26 cellular contexts compared by ENCODE assay signal in the genomic region with DNA sequence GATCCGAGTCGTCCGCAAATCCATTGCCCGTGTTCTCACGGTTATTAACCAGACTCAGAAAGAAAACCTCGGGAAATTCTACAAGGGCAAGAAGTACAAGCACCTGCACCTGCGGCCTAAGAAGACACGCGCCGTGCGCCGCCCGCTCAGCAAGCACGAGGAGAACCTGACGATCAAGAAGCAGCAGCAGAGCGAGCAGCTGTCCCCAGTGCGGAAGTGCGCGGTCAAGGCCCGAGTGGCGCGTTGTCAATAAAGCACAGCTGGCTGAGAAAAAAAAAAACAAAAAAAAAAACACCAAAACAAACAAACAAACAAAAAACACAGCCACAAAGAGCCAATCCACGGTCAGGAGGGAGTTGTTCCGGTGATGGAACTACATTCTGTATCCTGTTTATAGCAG. TPM values are rescaled to one million over a fixed set of nuclear protein-coding genes. Genes with fewer than 3 reads are reported as not detected.
DNase-seq lines count a peak whose midpoint lies in the region; ATAC-seq and TF ChIP-seq lines count a peak whose summit lies in the region.
"Had no signal": no experiment of that assay in that cellular context is flagged by ENCODE, and none has a peak within 500 bp of the region (broad histone marks: within the 10 kb centered on the region; RNA-seq: fewer than 3 reads in every experiment).

No MANE protein-coding gene starts in this region.

- no peak overlapping the region for H3K27ac ChIP-seq in spleen
- H3K27ac ChIP-seq: GM23248, lower lobe of right lung, pancreas, SJCRH30, VCaP had no signal

- H3K4me1 Mint-ChIP-seq in activated naive CD4-positive, alpha-beta T cell treated with anti-CD3 and anti-CD28 coated beads, Interleukin-2, amount 10 ng/mL, durations not matched to agents 7 days and 5 days: peaks cover 44% of the 10 kb centered on the region
- peaks cover 41% of the 10 kb centered on the region for H3K4me1 Mint-ChIP-seq in activated CD8-positive, alpha-beta T cell treated with anti-CD3 and anti-CD28 coated beads, Interleukin-2, amount 10 ng/mL, durations not matched to agents 7 days and 5 days (ENCODE audit: low read depth)

- peak overlapping the region; percentile 76 for H3K27ac Mint-ChIP-seq in activated naive CD4-positive, alpha-beta T cell treated with anti-CD3 and anti-CD28 coated beads, Interleukin-2, amount 10 ng/mL, durations not matched to agents 7 days and 5 days
- peak overlapping the region; percentile 61 for H3K27ac Mint-ChIP-seq in activated CD8-positive, alpha-beta T cell treated with anti-CD3 and anti-CD28 coated beads, Interleukin-2, amount 10 ng/mL, durations not matched to agents 7 days and 5 days
- H3K27ac Mint-ChIP-seq: activated naive CD4-positive, alpha-beta T cell treated with anti-CD3 and anti-CD28 coated beads, Interleukin-2, amount 50 U/mL, for 72 hours had no signal

- ATAC-seq in activated CD8-positive, alpha-beta T cell treated with anti-CD3 and anti-CD28 coated beads, Interleukin-2, amount 10 ng/mL, durations not matched to agents 7 days and 5 days: no peak
- ATAC-seq: activated naive CD4-positive, alpha-beta T cell treated with anti-CD3 and anti-CD28 coated beads, Interleukin-2, amount 50 U/mL, for 72 hours; lower lobe of right lung; mucosa of descending colon; pancreas had no signal

- no peak for TF ChIP-seq POLR2A in spleen (IDR thresholded peaks at IDR 0.05)

- POLR2A ChIA-PET in HEK293T (lab: Yijun Ruan, JAX): interaction anchor here (1.3 kb wide), 1 partner anchor 181 kb away, joined by 3 read pairs; no protein-coding TSS in a partner anchor
- POLR2A ChIA-PET in activated CD8-positive, alpha-beta T cell treated with anti-CD3 and anti-CD28 coated beads, Interleukin-2, amount 10 ng/mL, durations not matched to agents 7 days and 5 days (lab: Charles Lee): interaction anchor here (0.6 kb wide), 1 partner anchor 31 kb away, joined by 3 read pairs; no protein-coding TSS in a partner anchor

- H3K36me3 Mint-ChIP-seq in activated naive CD4-positive, alpha-beta T cell treated with anti-CD3 and anti-CD28 coated beads, Interleukin-2, amount 10 ng/mL, durations not matched to agents 7 days and 5 days: no peaks in the 10 kb centered on the region
- no peaks in the 10 kb centered on the region for H3K36me3 Mint-ChIP-seq in activated CD8-positive, alpha-beta T cell treated with anti-CD3 and anti-CD28 coated beads, Interleukin-2, amount 10 ng/mL, durations not matched to agents 7 days and 5 days (ENCODE audit: low read depth)

- peaks cover 0 to 14% (median 0%) of the 10 kb centered on the region in 7 donors for H3K27me3 ChIP-seq in spleen (replicated peaks in 1 of 7)
- H3K27me3 ChIP-seq: pancreas, SJCRH30 had no signal

- intact Hi-C loops in spleen (cut with DNase I; ENCODE audit: low total_unique reads): no loop called here
- intact Hi-C loops in head of caudate nucleus (cut with DNase I): no loop called here

- H3K9me3 ChIP-seq in spleen: no peaks in the 10 kb centered on the region
- H3K9me3 ChIP-seq: lower lobe of right lung, mucosa of descending colon, pancreas, SJCRH30 had no signal

- no peaks in the 10 kb centered on the region for H3K9me3 Mint-ChIP-seq in activated naive CD4-positive, alpha-beta T cell treated with anti-CD3 and anti-CD28 coated beads, Interleukin-2, amount 10 ng/mL, durations not matched to agents 7 days and 5 days
- no peaks in the 10 kb centered on the region for H3K9me3 Mint-ChIP-seq in activated CD8-positive, alpha-beta T cell treated with anti-CD3 and anti-CD28 coated beads, Interleukin-2, amount 10 ng/mL, durations not matched to agents 7 days and 5 days (ENCODE audit: insufficient read depth)
- H3K9me3 Mint-ChIP-seq: activated naive CD4-positive, alpha-beta T cell treated with anti-CD3 and anti-CD28 coated beads, Interleukin-2, amount 50 U/mL, for 72 hours had no signal

- WGBS in spleen, 5 donors: 87 to 95% (median 89%) methylated on average over 23 to 24 of the region's 24 CpGs

- H3K4me1 ChIP-seq in spleen: peaks cover 6 to 50% (median 20%) of the 10 kb centered on the region in 6 donors
- H3K4me1 ChIP-seq: pancreas had no signal

- TF ChIP-seq CTCF in spleen (IDR thresholded peaks at IDR 0.05 in 8 of 11, conservative IDR thresholded peaks at IDR 0.05 in 3 of 11): no peak

- H3K4me3 Mint-ChIP-seq in activated naive CD4-positive, alpha-beta T cell treated with anti-CD3 and anti-CD28 coated beads, Interleukin-2, amount 10 ng/mL, durations not matched to agents 7 days and 5 days: peak overlapping the region; percentile 10
- H3K4me3 Mint-ChIP-seq in activated CD8-positive, alpha-beta T cell treated with anti-CD3 and anti-CD28 coated beads, Interleukin-2, amount 10 ng/mL, durations not matched to agents 7 days and 5 days: peak overlapping the region; percentile 22

- peaks cover 8% of the 10 kb centered on the region for H3K27me3 Mint-ChIP-seq in activated naive CD4-positive, alpha-beta T cell treated with anti-CD3 and anti-CD28 coated beads, Interleukin-2, amount 10 ng/mL, durations not matched to agents 7 days and 5 days
- H3K27me3 Mint-ChIP-seq in activated CD8-positive, alpha-beta T cell treated with anti-CD3 and anti-CD28 coated beads, Interleukin-2, amount 10 ng/mL, durations not matched to agents 7 days and 5 days (ENCODE audit: low read depth): no peaks in the 10 kb centered on the region

- H3K36me3 ChIP-seq in spleen: no peaks in the 10 kb centered on the region
- H3K36me3 ChIP-seq: lower lobe of right lung, pancreas, SJCRH30 had no signal

- H3K4me3 ChIP-seq in spleen: no peak overlapping the region
- H3K4me3 ChIP-seq: GM23248, lower lobe of right lung, mucosa of descending colon, pancreas, SJCRH30 had no signal

- CTCF ChIA-PET in activated naive CD4-positive, alpha-beta T cell treated with anti-CD3 and anti-CD28 coated beads, Interleukin-2, amount 10 ng/mL, durations not matched to agents 7 days and 5 days (lab: Charles Lee): interaction anchor here (1.0 to 9.0 kb wide), 3 partner anchors 11 to 31 kb away, joined by 3 to 92 read pairs (median 6); no protein-coding TSS in a partner anchor
- CTCF ChIA-PET in HEK293T (lab: Yijun Ruan, JAX): interaction anchor here (1.5 kb wide), 1 partner anchor 33 kb away, joined by 5 read pairs; no protein-coding TSS in a partner anchor
- CTCF ChIA-PET in activated CD8-positive, alpha-beta T cell treated with anti-CD3 and anti-CD28 coated beads, Interleukin-2, amount 10 ng/mL, durations not matched to agents 7 days and 5 days (lab: Charles Lee): interaction anchor here (0.8 to 8.4 kb wide), 3 partner anchors 14 to 181 kb away, joined by 3 to 64 read pairs (median 38); no protein-coding TSS in a partner anchor

- DNase-seq in activated naive CD4-positive, alpha-beta T cell treated with anti-CD3 and anti-CD28 coated beads, Interleukin-2, amount 10 ng/mL, durations not matched to agents 7 days and 5 days: peak; percentile 49
- no peak for DNase-seq in activated naive CD4-positive, alpha-beta T cell (lab: John Stamatoyannopoulos, UW)
- DNase-seq in HEK293T (ENCODE audit: extremely low spot score): no peak
- DNase-seq in activated CD8-positive, alpha-beta T cell treated with anti-CD3 and anti-CD28 coated beads, Interleukin-2, amount 10 ng/mL, durations not matched to agents 7 days and 5 days: peak; percentile 40
- DNase-seq in spleen: peak; percentile 63
- no peak for DNase-seq in KG1 (lab: John Stamatoyannopoulos, UW)
- no peak for DNase-seq in head of caudate nucleus
- DNase-seq: activated T-cell treated with anti-CD3 and anti-CD28 coated beads, Interleukin-2, amount 50 U/mL, for 1 hour; caudate nucleus; DMS153; GDM1; GM23248; lower lobe of right lung; NCI-H1092; NCI-H187; NCI-H526; pancreas; SJCRH30; stimulated activated CD4-positive, alpha-beta T cell treated with anti-CD3 and anti-CD28 coated beads, Interleukin-4, amount 100 ng/mL, for 24 hours had no signal

TF ChIP-seq in HEK293T, 16 proteins besides CTCF, POLR2A, EP300 and RAD21:
- TF ChIP-seq L3MBTL2 (conservative IDR thresholded peaks at IDR 0.05): no peak
- peak; percentile 52; the same call in 1 of the 2 replicates for TF ChIP-seq ZNF384 (IDR thresholded peaks at IDR 0.05)

RNA-seq across cellular contexts. Expression of a gene that starts 4.7 kb away (rescaled TPM):
- total RNA-seq in activated CD8-positive, alpha-beta T cell treated with anti-CD3 and anti-CD28 coated beads, Interleukin-2, amount 10 ng/mL, durations not matched to agents 7 days and 5 days: 10 to 100 TPM; 23.8 to 24.5 TPM
- total RNA-seq in spleen: 10 to 100 TPM in 6 of 7 donors, 1 to 10 TPM in 1; 9.8 to 24.9 (median 12.7) TPM
- polyA plus RNA-seq in spleen: 1 to 10 TPM; 3.8 to 7.6 (median 5.2) TPM
- total RNA-seq: astrocyte, fibroblast of lung, GM23248 had no signal
- polyA plus RNA-seq: fibroblast of lung, GM23248, neural cell had no signal

RNA-seq across cellular contexts. Expression of a gene that starts 37.0 kb away (rescaled TPM):
- total RNA-seq in activated CD8-positive, alpha-beta T cell treated with anti-CD3 and anti-CD28 coated beads, Interleukin-2, amount 10 ng/mL, durations not matched to agents 7 days and 5 days: under 1 TPM; 0.08 to 0.71 TPM
- total RNA-seq in spleen: 10 to 100 TPM; 22.6 to 41.5 (median 33.4) TPM
- 10 to 100 TPM in 1 of 3 donors, 1 to 10 TPM in 2; 5.1 to 22.7 (median 6.1) TPM for polyA plus RNA-seq in spleen

RNA-seq across cellular contexts. Expression of a gene that starts 47.4 kb away (rescaled TPM):
- total RNA-seq in activated CD8-positive, alpha-beta T cell treated with anti-CD3 and anti-CD28 coated beads, Interleukin-2, amount 10 ng/mL, durations not matched to agents 7 days and 5 days: 100 to 1,000 TPM; 140 TPM
- total RNA-seq in spleen: 100 to 1,000 TPM in 2 of 7 donors, 10 to 100 TPM in 5; 46.3 to 171 (median 64.4) TPM
- polyA plus RNA-seq in spleen: 10 to 100 TPM; 44.7 to 68.9 (median 59.6) TPM
- total RNA-seq: astrocyte, fibroblast of lung, GM23248, SJCRH30, temporal lobe had no signal
- polyA plus RNA-seq: fibroblast of lung, GM23248, neural cell had no signal

RNA-seq across cellular contexts. Expression of a gene that starts 54.6 kb away (rescaled TPM):
- total RNA-seq in activated CD8-positive, alpha-beta T cell treated with anti-CD3 and anti-CD28 coated beads, Interleukin-2, amount 10 ng/mL, durations not matched to agents 7 days and 5 days: 10 to 100 TPM; 66.3 to 67.3 TPM
- 10 to 100 TPM; 37.8 to 59.2 (median 47.1) TPM for total RNA-seq in spleen
- 10 to 100 TPM; 41.4 to 89.5 (median 79.6) TPM for polyA plus RNA-seq in spleen

Comparison
In these comparisons a context has a peak if more than half of its experiments do, and no peak if none do; other contexts are left out.
1. DNase-seq: peak in activated naive CD4-positive, alpha-beta T cell treated with anti-CD3 and anti-CD28 coated beads, Interleukin-2, amount 10 ng/mL, durations not matched to agents 7 days and 5 days (single experiment), activated CD8-positive, alpha-beta T cell treated with anti-CD3 and anti-CD28 coated beads, Interleukin-2, amount 10 ng/mL, durations not matched to agents 7 days and 5 days (single experiment) and spleen (single experiment); none in activated naive CD4-positive, alpha-beta T cell (0 of 4), HEK293T (single experiment), KG1 (single experiment) and head of caudate nucleus (0 of 42).
2. RNA of a gene that starts 37.0 kb away (total RNA-seq): 22.6 to 41.5 TPM in spleen; 0.08 to 0.71 TPM in activated CD8-positive, alpha-beta T cell treated with anti-CD3 and anti-CD28 coated beads, Interleukin-2, amount 10 ng/mL, durations not matched to agents 7 days and 5 days; every median in the first group is over 10 times any median in the second.